ENCODE assay signal across 9 cellular contexts in genomic region chr10:110642980-110643655, GRCh38. TPM values are rescaled to one million over a fixed set of nuclear protein-coding genes. Genes with fewer than 3 reads are reported as not detected.
DNase-seq lines count a peak whose midpoint lies in the region; ATAC-seq, FAIRE-seq and TF ChIP-seq lines count a peak whose summit lies in the region.
"Had no signal": no experiment of that assay in that cellular context is flagged by ENCODE, and none has a peak within 500 bp of the region (broad histone marks: within the 10 kb centered on the region; RNA-seq: fewer than 3 reads in every experiment).

No MANE protein-coding gene starts in this region.

- no peak for DNase-seq in AG10803 (ENCODE audit: low read depth)
- DNase-seq in cardiac fibroblast (ENCODE audit: low read depth in 2 of 2), result no peak
- no peak for DNase-seq in small intestine
- no peak for DNase-seq in Kasumi-1 (lab: John Stamatoyannopoulos, UW)
- DNase-seq in GM19239 (ENCODE audit: insufficient read length, low spot score), result no peak

- H3K4me3 ChIP-seq in AG10803 (ENCODE audit: low read length), result peak overlapping the region; percentile 56
- H3K4me3 ChIP-seq in cardiac fibroblast (replicated peaks in 1 of 2; ENCODE audit: low read depth in 2 of 2, low read length in 2 of 2), result peak overlapping the region; percentile 28 to 60
- peak overlapping the region; percentile 33 to 58 for H3K4me3 ChIP-seq in muscle layer of colon (ENCODE audit: low read depth in 1 of 2, low read length in 2 of 2)
- H3K4me3 ChIP-seq in small intestine (ENCODE audit: low read depth in 1 of 2, low read length in 2 of 2), result peak overlapping the region in 1 of 2 donors; percentile 52

- H3K36me3 ChIP-seq in muscle layer of colon (ENCODE audit: insufficient read depth, low read length) (no peaks in the 10 kb centered on the region), small intestine (ENCODE audit: control insufficient read depth in 2 of 2, insufficient read depth in 2 of 2, low read length in 2 of 2) (no peaks in the 10 kb centered on the region)

- H3K27me3 Mint-ChIP-seq in IgD-negative memory B cell, result peaks cover 40% of the 10 kb centered on the region

- H3K27ac ChIP-seq in muscle layer of colon (ENCODE audit: low read depth, low read length), result peak overlapping the region; percentile 69
- H3K27ac ChIP-seq in small intestine (ENCODE audit: low read depth in 1 of 2, low read length in 1 of 2), result no peak overlapping the region

- no peak for ATAC-seq in HG02642 (IDR thresholded peaks at IDR 0.05; ENCODE audit: poor library complexity, unreplicated experiment)

- WGBS in small intestine, 3 donors, result 7 to 10% (median 8%) methylated on average over 43 of the region's 43 CpGs

- peak overlapping the region; percentile 73 to 92 (median 88) for H3K4me3 Mint-ChIP-seq in IgD-negative memory B cell

- peaks cover 2% of the 10 kb centered on the region for H3K36me3 Mint-ChIP-seq in IgD-negative memory B cell

- FAIRE-seq in small intestine (lab: Jason Lieb, UNC) (no peak), GM19239 (lab: Jason Lieb, UNC) (no peak)

- H3K4me1 Mint-ChIP-seq in IgD-negative memory B cell, result peaks cover 8 to 14% (median 13%) of the 10 kb centered on the region in 3 donors

- H3K9ac ChIP-seq in muscle layer of colon (ENCODE audit: low read length), result no peak overlapping the region

- H3K27me3 ChIP-seq in muscle layer of colon (ENCODE audit: control insufficient read depth in 1 of 2, insufficient read depth in 2 of 2, low read length in 2 of 2), result peaks cover 6 to 34% of the 10 kb centered on the region in 2 donors
- H3K27me3 ChIP-seq in small intestine (ENCODE audit: control insufficient read depth in 2 of 2, insufficient read depth in 2 of 2, low read length in 2 of 2), result peaks cover 8 to 29% of the 10 kb centered on the region in 2 donors

- no peak for TF ChIP-seq CTCF in AG10803 (conservative IDR thresholded peaks at IDR 0.05; ENCODE audit: low read length)
- no peak for TF ChIP-seq CTCF in cardiac fibroblast (IDR thresholded peaks at IDR 0.05; ENCODE audit: low read depth, low read length)

- peak overlapping the region in 1 of 3 donors; percentile 78 for H3K27ac Mint-ChIP-seq in IgD-negative memory B cell
- H3K27ac Mint-ChIP-seq: activated naive CD4-positive, alpha-beta T cell treated with anti-CD3 and anti-CD28 coated beads, Interleukin-2, amount 50 U/mL, for 72 hours had no signal

- H3K9me3 Mint-ChIP-seq in IgD-negative memory B cell, result peaks cover 0 to 4% (median 0%) of the 10 kb centered on the region in 3 donors
- H3K9me3 Mint-ChIP-seq: activated naive CD4-positive, alpha-beta T cell treated with anti-CD3 and anti-CD28 coated beads, Interleukin-2, amount 50 U/mL, for 72 hours had no signal

- no peaks in the 10 kb centered on the region for H3K9me3 ChIP-seq in muscle layer of colon (ENCODE audit: low read length)
- no peaks in the 10 kb centered on the region for H3K9me3 ChIP-seq in small intestine (ENCODE audit: control insufficient read depth, low read depth)

- H3K4me1 ChIP-seq in muscle layer of colon (ENCODE audit: insufficient read depth, low read length) (peaks cover 17% of the 10 kb centered on the region), small intestine (ENCODE audit: control insufficient read depth in 2 of 2, insufficient read depth in 1 of 2, low read depth in 1 of 2, low read length in 1 of 2) (peaks cover 0 to 12% of the 10 kb centered on the region in 2 donors)

RNA-seq across cellular contexts. Expression of gene RBM20, which starts 1.0 kb away (rescaled TPM):
- polyA plus RNA-seq in IgD-negative memory B cell, result not detected
- under 1 TPM in 2 of 3 donors, not detected in 1; under 0.01 to 0.36 TPM for polyA plus RNA-seq in small intestine
